18 cellular contexts compared by ENCODE assay signal in the genomic region with DNA sequence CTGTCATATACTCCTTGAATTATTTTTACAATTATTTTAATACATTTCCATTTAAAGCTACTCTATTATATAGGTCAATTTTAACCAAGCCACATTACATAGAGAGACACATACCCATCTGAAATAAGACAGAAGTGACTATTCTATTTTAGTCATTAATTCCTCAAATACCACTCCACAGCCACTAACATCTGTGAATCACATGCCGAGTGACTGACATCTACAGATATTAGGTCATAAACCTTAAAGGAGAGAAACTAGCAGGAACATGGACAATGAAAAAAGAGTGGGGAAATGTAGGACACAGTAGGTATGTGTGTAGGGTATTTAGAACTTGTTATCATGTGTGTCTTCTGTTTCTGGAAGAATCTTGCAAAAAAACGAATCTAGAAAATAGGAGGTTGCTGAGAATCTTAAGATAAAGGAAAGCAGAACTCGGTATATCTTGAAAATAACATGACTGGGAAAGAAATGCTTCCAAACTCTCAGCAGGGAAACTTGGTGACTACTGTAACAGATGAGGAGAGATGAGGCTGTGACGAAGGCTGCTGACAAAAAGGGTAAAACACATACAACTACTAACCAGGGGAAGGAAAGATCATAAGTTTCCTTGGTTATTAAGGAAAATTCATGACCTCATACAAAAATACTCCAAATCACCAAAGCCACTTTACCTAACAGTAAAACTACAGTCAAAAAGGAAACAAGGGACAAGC.
DNase-seq lines count a peak whose midpoint lies in the region; ATAC-seq and TF ChIP-seq lines count a peak whose summit lies in the region.
"Had no signal": no experiment of that assay in that cellular context is flagged by ENCODE, and none has a peak within 500 bp of the region (broad histone marks: within the 10 kb centered on the region; RNA-seq: fewer than 3 reads in every experiment).

No MANE protein-coding gene starts in this region.

- peak in 1 of 2 donors; percentile 35 for DNase-seq in cardiac muscle cell (ENCODE audit: low read depth in 1 of 2, low spot score in 1 of 2)
- DNase-seq in right atrium auricular region (ENCODE audit: low spot score), result no peak
- peak; percentile 24 for DNase-seq in adipocyte (ENCODE audit: low read depth)
- DNase-seq in foreskin fibroblast, result peak; percentile 45 to 67
- DNase-seq in smooth muscle cell (lab: John Stamatoyannopoulos, UW; ENCODE audit: unreplicated experiment), result no peak
- DNase-seq in Calu3, result no peak
- no peak for DNase-seq in stimulated activated CD4-positive, alpha-beta T cell treated with anti-CD3 and anti-CD28 coated beads, Interleukin-4, amount 100 ng/mL, for 1 hour
- DNase-seq: activated gamma-delta T cell treated with Interleukin-2 at 50 U/mL for 16 hours; CD4-positive, alpha-beta memory T cell; Peyer's patch; stimulated activated CD4-positive, alpha-beta T cell treated with anti-CD3 and anti-CD28 coated beads, Interleukin-12 subunit alpha, Interleukin-12 subunit beta, amount 100 ng/mL, for 4 hours; stomach; T-cell had no signal

- TF ChIP-seq CTCF in cardiac muscle cell (IDR thresholded peaks at IDR 0.05; ENCODE audit: low read depth, low read length) (no peak), right atrium auricular region (IDR thresholded peaks at IDR 0.05) (no peak), foreskin fibroblast (IDR thresholded peaks at IDR 0.05; ENCODE audit: low read depth, low read length) (no peak), smooth muscle cell (IDR thresholded peaks at IDR 0.05; ENCODE audit: borderline replicate concordance, insufficient read depth, poor library complexity, severe bottlenecking) (no peak), Calu3 (IDR thresholded peaks at IDR 0.05; ENCODE audit: unreplicated experiment) (no peak)

- H3K4me1 ChIP-seq in cardiac muscle cell (ENCODE audit: low read depth), result peaks cover 47% of the 10 kb centered on the region
- H3K4me1 ChIP-seq in right atrium auricular region, result peaks cover 0 to 51% of the 10 kb centered on the region in 2 donors
- H3K4me1 ChIP-seq in adipocyte (ENCODE audit: control insufficient read depth, insufficient read depth, low read length), result peaks cover 15% of the 10 kb centered on the region
- H3K4me1 ChIP-seq in smooth muscle cell (ENCODE audit: low read depth), result no peaks in the 10 kb centered on the region

- no peak overlapping the region for H3K27ac Mint-ChIP-seq in Calu3 (ENCODE audit: unreplicated experiment)
- H3K27ac Mint-ChIP-seq: CD4-positive, alpha-beta memory T cell; progenitor cell of endocrine pancreas; T-cell had no signal

- H3K27ac ChIP-seq in cardiac muscle cell (peak overlapping the region; percentile 82), right atrium auricular region (peak overlapping the region in 1 of 2 donors; percentile 40), smooth muscle cell (ENCODE audit: low read depth) (peak overlapping the region; percentile 71)
- H3K27ac ChIP-seq: A549, Peyer's patch had no signal

- H2AFZ ChIP-seq in smooth muscle cell (ENCODE audit: low read depth), result no peak overlapping the region

- 54% methylated on average over 4 of the region's 4 CpGs for WGBS in smooth muscle cell (ENCODE audit: low lambda C conversion rate)

- CTCF ChIA-PET in Calu3 (lab: Charles Lee), result no interaction called here

- H3K4me3 Mint-ChIP-seq in Calu3 (ENCODE audit: low read depth, unreplicated experiment), result no peak overlapping the region
- H3K4me3 Mint-ChIP-seq: brain; CD4-positive, alpha-beta memory T cell; T-cell had no signal

- H3K36me3 Mint-ChIP-seq in Calu3 (ENCODE audit: insufficient read depth, unreplicated experiment), result no peaks in the 10 kb centered on the region

- H3K79me2 ChIP-seq in smooth muscle cell (ENCODE audit: low read depth), result peaks cover 4% of the 10 kb centered on the region

- ATAC-seq in GM18520 (IDR thresholded peaks at IDR 0.05; ENCODE audit: unreplicated experiment), result no peak
- ATAC-seq: A549, left lobe of liver, T-cell had no signal

- intact Hi-C loops in Calu3 (cut with micrococcal nuclease; ENCODE audit: unreplicated experiment), result no loop called here

- H3K36me3 ChIP-seq in cardiac muscle cell, result no peaks in the 10 kb centered on the region
- H3K36me3 ChIP-seq in right atrium auricular region, result peaks cover 4% of the 10 kb centered on the region
- peaks cover 20% of the 10 kb centered on the region for H3K36me3 ChIP-seq in adipocyte (ENCODE audit: control insufficient read depth, insufficient read depth, low read length, severe bottlenecking)
- no peaks in the 10 kb centered on the region for H3K36me3 ChIP-seq in smooth muscle cell (ENCODE audit: low read depth)
- H3K36me3 ChIP-seq: Peyer's patch had no signal

- H3K9ac ChIP-seq in adipocyte (ENCODE audit: low read length), result no peak overlapping the region
- no peak overlapping the region for H3K9ac ChIP-seq in smooth muscle cell (ENCODE audit: low read depth)

- no peaks in the 10 kb centered on the region for H3F3A ChIP-seq in smooth muscle cell (ENCODE audit: low read depth)

- no TSS peak for BruUV-seq in Calu3 (replicated peaks; lab: Mats Ljungman, UMichigan)

- no peaks in the 10 kb centered on the region for H4K20me1 ChIP-seq in smooth muscle cell (ENCODE audit: low read depth)

- no peaks in the 10 kb centered on the region for H3K27me3 Mint-ChIP-seq in Calu3 (ENCODE audit: unreplicated experiment)
- H3K27me3 Mint-ChIP-seq: brain; CD4-positive, alpha-beta memory T cell; progenitor cell of endocrine pancreas; T-cell had no signal

- H3K4me2 ChIP-seq in smooth muscle cell, result peak overlapping the region; percentile 44
- H3K4me2 ChIP-seq: A549 had no signal

- H3K9me3 ChIP-seq in cardiac muscle cell (ENCODE audit: low read depth) (no peaks in the 10 kb centered on the region), right atrium auricular region (no peaks in the 10 kb centered on the region), adipocyte (ENCODE audit: control insufficient read depth, low read length) (no peaks in the 10 kb centered on the region), smooth muscle cell (replicated peaks; ENCODE audit: low read depth) (no peaks in the 10 kb centered on the region)
- H3K9me3 ChIP-seq: A549, Peyer's patch, stomach had no signal

- H3K27me3 ChIP-seq in cardiac muscle cell (no peaks in the 10 kb centered on the region), right atrium auricular region (no peaks in the 10 kb centered on the region), adipocyte (replicated peaks; ENCODE audit: control insufficient read depth, insufficient read depth, low read length) (no peaks in the 10 kb centered on the region), smooth muscle cell (ENCODE audit: low read depth) (no peaks in the 10 kb centered on the region)
- H3K27me3 ChIP-seq: Peyer's patch, stomach had no signal

- H3K4me1 Mint-ChIP-seq in Calu3 (ENCODE audit: low read depth, unreplicated experiment), result peaks cover 22% of the 10 kb centered on the region

- no peaks in the 10 kb centered on the region for H3K9me3 Mint-ChIP-seq in Calu3 (ENCODE audit: low read depth, unreplicated experiment)
- H3K9me3 Mint-ChIP-seq: CD4-positive, alpha-beta memory T cell; T-cell had no signal

- no peak overlapping the region for H3K4me3 ChIP-seq in cardiac muscle cell
- H3K4me3 ChIP-seq in right atrium auricular region, result no peak overlapping the region
- H3K4me3 ChIP-seq in adipocyte (ENCODE audit: low read length), result no peak overlapping the region
- H3K4me3 ChIP-seq in foreskin fibroblast (ENCODE audit: low read depth in 1 of 2, low read length in 2 of 2), result no peak overlapping the region
- no peak overlapping the region for H3K4me3 ChIP-seq in smooth muscle cell
- H3K4me3 ChIP-seq: A549, Peyer's patch, stomach had no signal

Comparison
In these comparisons a context has a peak if more than half of its experiments do, and no peak if none do; other contexts are left out.
1. DNase-seq: peak in adipocyte (single experiment) and foreskin fibroblast (2 of 2); none in right atrium auricular region (single experiment), smooth muscle cell (single experiment), Calu3 (single experiment) and stimulated activated CD4-positive, alpha-beta T cell treated with anti-CD3 and anti-CD28 coated beads, Interleukin-4, amount 100 ng/mL, for 1 hour (single experiment).